In genomic region chrX:129653985-129654651, GRCh38 we compare ENCODE assay signal across 8 cellular contexts.
DNase-seq lines count a peak whose midpoint lies in the region; ATAC-seq, FAIRE-seq and TF ChIP-seq lines count a peak whose summit lies in the region.

No MANE protein-coding gene starts in this region.

- DNase-seq in GM03348 (ENCODE audit: low spot score): peak; percentile 39
- peak; percentile 40 for DNase-seq in H54 (ENCODE audit: insufficient read length, low spot score)
- peak; percentile 56 for DNase-seq in RPMI8226
- peak; percentile 56 for DNase-seq in ecto neural progenitor cell (ENCODE audit: low spot score)
- DNase-seq in NCI-H1048 (lab: John Stamatoyannopoulos, UW): no peak
- no peak for DNase-seq in NCI-H128 (lab: John Stamatoyannopoulos, UW; ENCODE audit: unreplicated experiment)

- peak overlapping the region; percentile 58 to 59 for H3K4me3 ChIP-seq in mucosa of rectum (ENCODE audit: low read length in 2 of 2)

- TF ChIP-seq POLR2A in H54 (IDR thresholded peaks at IDR 0.05; ENCODE audit: low read depth, low read length): no peak

- H3K27me3 ChIP-seq in mucosa of rectum (ENCODE audit: control insufficient read depth in 2 of 2, insufficient read depth in 2 of 2, low read length in 2 of 2): peaks cover 5 to 12% of the 10 kb centered on the region in 2 donors

- no peak overlapping the region for H3K9ac ChIP-seq in mucosa of rectum (ENCODE audit: low read depth in 1 of 2, low read length in 2 of 2)

- no peaks in the 10 kb centered on the region for H3K36me3 ChIP-seq in mucosa of rectum (ENCODE audit: control insufficient read depth in 2 of 2, insufficient read depth in 2 of 2, low read length in 2 of 2)

- FAIRE-seq in H54 (lab: Jason Lieb, UNC): no peak

- no peak overlapping the region for H3K27ac ChIP-seq in mucosa of rectum (ENCODE audit: low read depth in 2 of 2, low read length in 2 of 2)

- peaks cover 4 to 8% of the 10 kb centered on the region in 2 donors for H3K4me1 ChIP-seq in mucosa of rectum (ENCODE audit: control insufficient read depth in 2 of 2, insufficient read depth in 2 of 2, low read length in 2 of 2)

- no peak for ATAC-seq in HG03457 (IDR thresholded peaks at IDR 0.05; ENCODE audit: unreplicated experiment)

- H3K9me3 ChIP-seq in mucosa of rectum (ENCODE audit: control insufficient read depth in 2 of 2, low read length in 2 of 2): no peaks in the 10 kb centered on the region

Comparison
In these comparisons a context has a peak if more than half of its experiments do, and no peak if none do; other contexts are left out.
1. DNase-seq: peak in GM03348 (single experiment), H54 (single experiment), RPMI8226 (single experiment) and ecto neural progenitor cell (single experiment); none in NCI-H1048 (single experiment) and NCI-H128 (single experiment).